1 cellular context compared by ENCODE assay signal in the genomic region with DNA sequence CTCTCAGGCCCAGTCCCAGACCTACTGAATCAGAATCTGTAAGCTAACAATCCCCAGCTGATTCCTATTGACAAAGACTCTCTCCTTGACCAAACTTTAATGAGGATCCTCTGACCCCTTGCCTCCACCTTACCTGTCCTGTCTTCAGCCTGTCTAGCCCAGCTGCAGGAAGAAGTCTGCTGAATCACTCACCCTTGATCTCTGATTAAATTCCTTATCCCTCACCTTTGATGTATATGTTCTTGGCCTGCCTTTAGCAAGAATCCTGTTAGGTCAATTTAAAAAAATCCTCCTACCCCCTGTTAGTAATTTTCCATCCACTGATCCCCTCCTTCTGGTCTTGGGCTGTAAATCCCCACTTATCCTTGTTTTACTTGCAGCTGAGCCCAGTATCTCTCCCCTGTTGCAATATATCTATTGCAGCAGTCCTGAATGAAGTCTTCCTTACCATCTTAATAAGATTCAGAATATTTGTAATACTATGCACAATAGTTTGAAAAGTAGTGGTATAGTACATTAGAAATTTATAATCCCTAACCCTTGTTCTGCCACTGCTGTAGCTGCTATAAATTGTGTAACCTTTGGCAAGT.
TF ChIP-seq lines count a peak whose summit lies in the region.

No MANE protein-coding gene starts in this region.

TF ChIP-seq in GM23338, 12 proteins besides CTCF, POLR2A, EP300 and RAD21 (continued from another document):
- TF ChIP-seq, protein P1, sequence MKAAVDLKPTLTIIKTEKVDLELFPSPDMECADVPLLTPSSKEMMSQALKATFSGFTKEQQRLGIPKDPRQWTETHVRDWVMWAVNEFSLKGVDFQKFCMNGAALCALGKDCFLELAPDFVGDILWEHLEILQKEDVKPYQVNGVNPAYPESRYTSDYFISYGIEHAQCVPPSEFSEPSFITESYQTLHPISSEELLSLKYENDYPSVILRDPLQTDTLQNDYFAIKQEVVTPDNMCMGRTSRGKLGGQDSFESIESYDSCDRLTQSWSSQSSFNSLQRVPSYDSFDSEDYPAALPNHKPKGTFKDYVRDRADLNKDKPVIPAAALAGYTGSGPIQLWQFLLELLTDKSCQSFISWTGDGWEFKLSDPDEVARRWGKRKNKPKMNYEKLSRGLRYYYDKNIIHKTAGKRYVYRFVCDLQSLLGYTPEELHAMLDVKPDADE (IDR thresholded peaks at IDR 0.05) = no peak
